1 cellular context compared by ENCODE assay signal in genomic region chr10:4688620-4689019, GRCh38.
TF ChIP-seq lines count a peak whose summit lies in the region.

No MANE protein-coding gene starts in this region.

TF ChIP-seq in IMR-90, 13 proteins besides CTCF, POLR2A, EP300 and RAD21 (continued from another document):
- TF ChIP-seq ELK1 (IDR thresholded peaks at IDR 0.05; ENCODE audit: borderline replicate concordance, low read depth, low read length) (no peak), FOS (IDR thresholded peaks at IDR 0.05; ENCODE audit: low read depth, low read length) (no peak), RCOR1 (IDR thresholded peaks at IDR 0.05; ENCODE audit: insufficient replicate concordance, low read length) (no peak), CEBPB (IDR thresholded peaks at IDR 0.05; ENCODE audit: low read depth, low read length) (no peak), MAZ (IDR thresholded peaks at IDR 0.05; ENCODE audit: borderline replicate concordance, low read depth, low read length) (no peak), SMC3 (IDR thresholded peaks at IDR 0.05; ENCODE audit: low read depth, low read length) (no peak)
